In genomic region chr17:3972931-3973330, GRCh38 we compare ENCODE assay signal across 19 cellular contexts. TPM values are rescaled to one million over a fixed set of nuclear protein-coding genes. Genes with fewer than 3 reads are reported as not detected.
A peak's percentile ranks its signal among the peaks of the same experiment; 100 is the strongest.
DNase-seq lines count a peak whose midpoint lies in the region; ATAC-seq, FAIRE-seq and TF ChIP-seq lines count a peak whose summit lies in the region.
"Had no signal": no experiment of that assay in that cellular context is flagged by ENCODE, and none has a peak within 500 bp of the region (broad histone marks: within the 10 kb centered on the region; RNA-seq: fewer than 3 reads in every experiment).

No MANE protein-coding gene starts in this region.

- intact Hi-C loops in left cardiac atrium (cut with DNase I) (no loop called here), OCI-LY7 (cut with micrococcal nuclease; ENCODE audit: unreplicated experiment) (no loop called here), kidney (cut with DNase I) (no loop called here)

- H3K4me3 ChIP-seq in right atrium auricular region (no peak overlapping the region), OCI-LY7 (ENCODE audit: low read depth, low read length, poor library complexity, severe bottlenecking) (no peak overlapping the region), kidney (ENCODE audit: low read length in 2 of 2) (no peak overlapping the region)
- H3K4me3 ChIP-seq: hepatocyte, sigmoid colon, suprapubic skin had no signal

- no peaks in the 10 kb centered on the region for H4K20me1 ChIP-seq in OCI-LY7 (ENCODE audit: insufficient read depth, low read length)

- no peaks in the 10 kb centered on the region for H3K36me3 Mint-ChIP-seq in nephron progenitor cell (ENCODE audit: low read depth)

- CTCF ChIA-PET in OCI-LY7 (lab: Charles Lee; ENCODE audit: unreplicated experiment): interaction anchor here (0.6 kb wide), 1 partner anchor 435 kb away, joined by 6 read pairs; no protein-coding TSS in a partner anchor

- H3K4me1 ChIP-seq in right atrium auricular region (peaks cover 0 to 21% of the 10 kb centered on the region in 2 donors), OCI-LY7 (ENCODE audit: insufficient read depth, low read length, poor library complexity, severe bottlenecking) (peaks cover 22% of the 10 kb centered on the region), kidney (ENCODE audit: control insufficient read depth in 1 of 2, insufficient read depth in 1 of 2, low read depth in 1 of 2, low read length in 2 of 2) (peaks cover 0 to 15% of the 10 kb centered on the region in 2 donors)

- TF ChIP-seq CTCF in right atrium auricular region (IDR thresholded peaks at IDR 0.05) (no peak), OCI-LY7 (conservative IDR thresholded peaks at IDR 0.05; ENCODE audit: low read length) (no peak), kidney (IDR thresholded peaks at IDR 0.05; ENCODE audit: borderline replicate concordance, extremely low read depth, insufficient read depth) (no peak), nephron progenitor cell (IDR thresholded peaks at IDR 0.05) (no peak)

- no peak for FAIRE-seq in kidney (lab: Jason Lieb, UNC)
- FAIRE-seq: keratinocyte, TTC549 had no signal

- no peak overlapping the region for H3K9ac ChIP-seq in kidney (ENCODE audit: low read length in 2 of 2)

- peaks cover 8 to 10% of the 10 kb centered on the region in 2 donors for H3K9me3 Mint-ChIP-seq in stimulated activated naive CD8-positive, alpha-beta T cell treated with anti-CD3 and anti-CD28 coated beads, Interleukin-15, amount 100 ng/mL, for 72 hours
- peaks cover 11% of the 10 kb centered on the region for H3K9me3 Mint-ChIP-seq in nephron progenitor cell

- H3K4me1 Mint-ChIP-seq in stimulated activated naive CD8-positive, alpha-beta T cell treated with anti-CD3 and anti-CD28 coated beads, Interleukin-15, amount 100 ng/mL, for 72 hours: peaks cover 21% of the 10 kb centered on the region
- H3K4me1 Mint-ChIP-seq in nephron progenitor cell: peaks cover 16% of the 10 kb centered on the region

- H3K27me3 ChIP-seq in right atrium auricular region: no peaks in the 10 kb centered on the region
- H3K27me3 ChIP-seq: hepatocyte, sigmoid colon had no signal

- H3K4me2 ChIP-seq in OCI-LY7 (ENCODE audit: low read length): peak overlapping the region; percentile 12; the same call in 1 of the 2 replicates
- H3K4me2 ChIP-seq: hepatocyte had no signal

- no peak for ATAC-seq in left cardiac atrium
- ATAC-seq in stimulated activated naive CD8-positive, alpha-beta T cell treated with anti-CD3 and anti-CD28 coated beads, Interleukin-15, amount 100 ng/mL, for 72 hours: no peak

- no peak overlapping the region for H3K27ac Mint-ChIP-seq in stimulated activated naive CD8-positive, alpha-beta T cell treated with anti-CD3 and anti-CD28 coated beads, Interleukin-15, amount 100 ng/mL, for 72 hours
- no peak overlapping the region for H3K27ac Mint-ChIP-seq in nephron progenitor cell
- H3K27ac Mint-ChIP-seq: activated T-cell treated with anti-CD3 and anti-CD28 coated beads, Interleukin-2, amount 50 U/mL, for 24 hours had no signal

- peak; percentile 15 for DNase-seq in left cardiac atrium
- no peak for DNase-seq in right atrium auricular region (ENCODE audit: low spot score)
- DNase-seq in OCI-LY7 (ENCODE audit: low spot score): no peak
- peak; percentile 43 for DNase-seq in kidney
- no peak for DNase-seq in stimulated activated naive CD8-positive, alpha-beta T cell treated with anti-CD3 and anti-CD28 coated beads, Interleukin-15, amount 100 ng/mL, for 72 hours
- DNase-seq in nephron progenitor cell: no peak
- DNase-seq in KBM-7: no peak
- no peak for DNase-seq in activated CD8-positive, alpha-beta memory T cell treated with anti-CD3 and anti-CD28 coated beads, Interleukin-2, amount 50 U/mL, for 4 hours
- DNase-seq: activated T-cell treated with anti-CD3 and anti-CD28 coated beads, Interleukin-2, amount 50 U/mL, for 24 hours; amygdala; Calu3; NCI-H2081 treated with DMSO at 0.1 percent for 48 hours; NCI-H510A treated with DMSO at 0.1 percent for 48 hours; sigmoid colon had no signal

- H3K4me3 Mint-ChIP-seq in stimulated activated naive CD8-positive, alpha-beta T cell treated with anti-CD3 and anti-CD28 coated beads, Interleukin-15, amount 100 ng/mL, for 72 hours: peak overlapping the region; percentile 1 to 76
- H3K4me3 Mint-ChIP-seq in nephron progenitor cell: no peak overlapping the region

- no peak overlapping the region for H3K27ac ChIP-seq in right atrium auricular region
- no peak overlapping the region for H3K27ac ChIP-seq in OCI-LY7 (ENCODE audit: low read depth, low read length, poor library complexity, severe bottlenecking)
- no peak overlapping the region for H3K27ac ChIP-seq in kidney (ENCODE audit: low read depth in 2 of 2, low read length in 2 of 2)
- H3K27ac ChIP-seq: hepatocyte, sigmoid colon, suprapubic skin had no signal

- H3K79me2 ChIP-seq in OCI-LY7 (ENCODE audit: insufficient read depth, low read depth, low read length): no peaks in the 10 kb centered on the region
- H3K79me2 ChIP-seq: hepatocyte had no signal

- H3K36me3 ChIP-seq in right atrium auricular region (no peaks in the 10 kb centered on the region), OCI-LY7 (ENCODE audit: insufficient read depth, low read length) (no peaks in the 10 kb centered on the region), kidney (ENCODE audit: control insufficient read depth in 1 of 2, insufficient read depth in 2 of 2, low read length in 2 of 2) (no peaks in the 10 kb centered on the region)
- H3K36me3 ChIP-seq: sigmoid colon, suprapubic skin had no signal

- BruUV-seq in OCI-LY7 (replicated peaks; lab: Mats Ljungman, UMichigan): no TSS peak

- H2AFZ ChIP-seq in OCI-LY7 (ENCODE audit: low read length): no peak overlapping the region
- H2AFZ ChIP-seq: hepatocyte had no signal

- POLR2A ChIA-PET in OCI-LY7 (lab: Charles Lee): no interaction called here

- no peaks in the 10 kb centered on the region for H3K9me2 ChIP-seq in OCI-LY7 (ENCODE audit: insufficient read depth, low read length)

- in situ Hi-C loops in KBM-7 (cut with MboI; ENCODE audit: low pct_unique_long_range_greater_than_20kb, low sequenced_read_pairs): no loop called here

- H3K9me3 ChIP-seq in right atrium auricular region (peaks cover 0 to 7% of the 10 kb centered on the region in 2 donors), OCI-LY7 (ENCODE audit: low read length) (no peaks in the 10 kb centered on the region), kidney (ENCODE audit: control insufficient read depth in 1 of 2, low read length in 2 of 2) (peaks cover 0 to 4% of the 10 kb centered on the region in 2 donors)
- H3K9me3 ChIP-seq: suprapubic skin had no signal

- H3K27me3 Mint-ChIP-seq in stimulated activated naive CD8-positive, alpha-beta T cell treated with anti-CD3 and anti-CD28 coated beads, Interleukin-15, amount 100 ng/mL, for 72 hours: no peaks in the 10 kb centered on the region
- peaks cover 49% of the 10 kb centered on the region for H3K27me3 Mint-ChIP-seq in nephron progenitor cell (ENCODE audit: low read depth, poor library complexity)

RNA-seq across cellular contexts. Expression of gene ATP2A3, which starts 8.7 kb away (rescaled TPM):
- 10 to 100 TPM in 1 of 2 donors, 1 to 10 TPM in 1; 8.6 to 12.0 TPM for total RNA-seq in left cardiac atrium
- total RNA-seq in right atrium auricular region: 10 to 100 TPM in 1 of 2 donors, 1 to 10 TPM in 1; 5.5 to 12.2 TPM
- 84.0 and 108 TPM in 2 replicates for total RNA-seq in OCI-LY7 (2014; rRNA removed; shearing (Covaris generic))
- total RNA-seq in OCI-LY7 (2022): 322 and 353 TPM in 2 replicates
- total RNA-seq in kidney: 52.1 TPM
- 9.4 TPM for polyA plus RNA-seq in kidney (ENCODE audit: insufficient read depth, low read depth, low replicate concordance)
- total RNA-seq: osteocyte had no signal

RNA-seq across cellular contexts. Expression of gene P2RX1, which starts 56.7 kb away (rescaled TPM):
- 1 to 10 TPM in 1 of 2 donors, under 1 TPM in 1; 0.62 to 3.5 TPM for total RNA-seq in left cardiac atrium
- 1 to 10 TPM in 1 of 2 donors, under 1 TPM in 1; 0.85 to 2.8 TPM for total RNA-seq in right atrium auricular region
- total RNA-seq in OCI-LY7 (2014; rRNA removed; shearing (Covaris generic)): 0.41 and 0.69 TPM in 2 replicates
- 3.3 and 4.5 TPM in 2 replicates for total RNA-seq in OCI-LY7 (2022)
- 11.2 TPM for total RNA-seq in kidney
- polyA plus RNA-seq in kidney (ENCODE audit: insufficient read depth, low read depth, low replicate concordance): 3.1 TPM
- total RNA-seq: Calu3, osteocyte had no signal
- polyA plus RNA-seq: keratinocyte had no signal

Comparison
In these comparisons a context has a peak if more than half of its experiments do, and no peak if none do; other contexts are left out.
1. DNase-seq: peak in left cardiac atrium (single experiment) and kidney (single experiment); none in right atrium auricular region (single experiment), OCI-LY7 (single experiment), stimulated activated naive CD8-positive, alpha-beta T cell treated with anti-CD3 and anti-CD28 coated beads, Interleukin-15, amount 100 ng/mL, for 72 hours (0 of 2), nephron progenitor cell (single experiment), KBM-7 (single experiment) and activated CD8-positive, alpha-beta memory T cell treated with anti-CD3 and anti-CD28 coated beads, Interleukin-2, amount 50 U/mL, for 4 hours (single experiment).